In genomic region chr2:175679728-175680127, GRCh38 we compare ENCODE assay signal across 1 cellular context.
TF ChIP-seq lines count a peak whose summit lies in the region.

No MANE protein-coding gene starts in this region.

TF ChIP-seq in HepG2, 621 proteins besides CTCF, POLR2A, EP300 and RAD21 (continued from another document):
- TF ChIP-seq, protein P1, sequence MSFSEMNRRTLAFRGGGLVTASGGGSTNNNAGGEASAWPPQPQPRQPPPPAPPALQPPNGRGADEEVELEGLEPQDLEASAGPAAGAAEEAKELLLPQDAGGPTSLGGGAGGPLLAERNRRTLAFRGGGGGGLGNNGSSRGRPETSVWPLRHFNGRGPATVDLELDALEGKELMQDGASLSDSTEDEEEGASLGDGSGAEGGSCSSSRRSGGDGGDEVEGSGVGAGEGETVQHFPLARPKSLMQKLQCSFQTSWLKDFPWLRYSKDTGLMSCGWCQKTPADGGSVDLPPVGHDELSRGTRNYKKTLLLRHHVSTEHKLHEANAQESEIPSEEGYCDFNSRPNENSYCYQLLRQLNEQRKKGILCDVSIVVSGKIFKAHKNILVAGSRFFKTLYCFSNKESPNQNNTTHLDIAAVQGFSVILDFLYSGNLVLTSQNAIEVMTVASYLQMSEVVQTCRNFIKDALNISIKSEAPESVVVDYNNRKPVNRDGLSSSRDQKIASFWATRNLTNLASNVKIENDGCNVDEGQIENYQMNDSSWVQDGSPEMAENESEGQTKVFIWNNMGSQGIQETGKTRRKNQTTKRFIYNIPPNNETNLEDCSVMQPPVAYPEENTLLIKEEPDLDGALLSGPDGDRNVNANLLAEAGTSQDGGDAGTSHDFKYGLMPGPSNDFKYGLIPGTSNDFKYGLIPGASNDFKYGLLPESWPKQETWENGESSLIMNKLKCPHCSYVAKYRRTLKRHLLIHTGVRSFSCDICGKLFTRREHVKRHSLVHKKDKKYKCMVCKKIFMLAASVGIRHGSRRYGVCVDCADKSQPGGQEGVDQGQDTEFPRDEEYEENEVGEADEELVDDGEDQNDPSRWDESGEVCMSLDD (CRISPR knock-in tag; IDR thresholded peaks at IDR 0.05; ENCODE audit: borderline replicate concordance): no peak
TF ChIP-seq in HepG2: peak in this region for 2.
